In the genomic region with DNA sequence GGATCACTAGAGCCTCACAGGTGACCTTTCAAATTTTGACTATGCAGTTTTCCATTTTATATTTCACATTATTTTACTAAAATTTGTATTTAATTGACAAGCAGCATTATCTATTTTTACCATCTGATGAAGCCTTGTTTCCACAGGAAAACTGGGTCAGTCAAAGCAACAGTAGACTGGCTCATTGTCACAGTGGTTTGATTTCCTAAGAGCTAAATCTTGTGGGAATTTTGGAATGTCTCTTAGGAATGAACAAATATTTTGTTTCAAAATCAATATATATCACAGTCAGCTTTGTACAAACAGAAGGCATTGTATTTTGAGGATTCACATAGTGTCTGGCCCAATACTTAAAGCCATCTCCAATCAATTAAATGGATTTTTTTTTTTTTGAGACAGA, we compare ENCODE assay signal across 30 cellular contexts.
"Had no signal": no experiment of that assay in that cellular context is flagged by ENCODE, and none has a peak within 500 bp of the region (broad histone marks: within the 10 kb centered on the region; RNA-seq: fewer than 3 reads in every experiment).

No MANE protein-coding gene starts in this region.

- H3K9me3 ChIP-seq: neutrophil, ovary, prostate gland, suprapubic skin, upper lobe of right lung had no signal

- H3K27ac ChIP-seq: coronary artery, dorsolateral prefrontal cortex, left ventricle myocardium inferior, neutrophil, ovary, prostate gland, stomach, suprapubic skin, tibial artery, upper lobe of right lung had no signal

- ATAC-seq: stimulated activated naive B cell treated with anti-CD40 and anti-IgM and Interleukin-4, amounts not matched to agents 10 μg/mL and 1 μg/mL and 100 μg/mL, for 72 hours; upper lobe of right lung had no signal

- H3K4me3 ChIP-seq: coronary artery, dorsolateral prefrontal cortex, left ventricle myocardium inferior, ovary, prostate gland, stomach, suprapubic skin, tibial artery, upper lobe of right lung had no signal

- H3K27me3 ChIP-seq: dorsolateral prefrontal cortex, neutrophil, ovary, stomach, suprapubic skin, tibial artery, upper lobe of right lung had no signal

- H3K36me3 ChIP-seq: left ventricle myocardium inferior, neutrophil, ovary, prostate gland, stomach, suprapubic skin, tibial artery, upper lobe of right lung had no signal

- H3K4me1 ChIP-seq: left ventricle myocardium inferior, prostate gland, stomach, suprapubic skin, tibial artery, upper lobe of right lung had no signal

- DNase-seq: activated CD4-positive, alpha-beta memory T cell treated with anti-CD3 and anti-CD28 coated beads for 36 hours; activated CD4-positive, alpha-beta T cell treated with anti-CD3 and anti-CD28 coated beads, Interleukin-2, amount 10 ng/mL, durations not matched to agents 24 days and 14 days; activated CD4-positive, CD25-positive, alpha-beta regulatory T cell treated with anti-CD3 and anti-CD28 coated beads, Interleukin-2, amount 50 U/mL, for 72 hours; activated CD8-positive, alpha-beta memory T cell treated with anti-CD3 and anti-CD28 coated beads, Interleukin-2, amount 50 U/mL, for 4 hours; activated gamma-delta T cell; activated naive CD4-positive, alpha-beta T cell treated with anti-CD3 and anti-CD28 coated beads, Interleukin-2, amount 10 ng/mL, durations not matched to agents 7 days and 5 days; activated naive CD8-positive, alpha-beta T cell treated with anti-CD3 and anti-CD28 coated beads, Interleukin-2, amount 10 ng/mL, durations not matched to agents 7 days and 5 days; activated T-cell treated with anti-CD3 and anti-CD28 coated beads, Interleukin-2, amount 50 U/mL, for 1 hour; amygdala; dorsolateral prefrontal cortex; effector memory CD4-positive, alpha-beta T cell; head of caudate nucleus; hippocampal formation; immature natural killer cell; left ventricle myocardium inferior; naive B cell; nephron progenitor cell; ovary; retina; stimulated activated CD4-positive, alpha-beta T cell treated with anti-CD3 and anti-CD28 coated beads, Interleukin-15, amount 100 ng/mL, for 24 hours; stimulated activated CD4-positive, alpha-beta T cell treated with anti-CD3 and anti-CD28 coated beads, Interleukin-2, amount 100 ng/mL, for 24 hours; stimulated activated naive B cell treated with anti-CD40 and anti-IgM and Interleukin-4, amounts not matched to agents 10 μg/mL and 1 μg/mL and 100 μg/mL, for 72 hours; stomach; T-helper 2 cell; tibial artery; upper lobe of right lung had no signal
